8 cellular contexts compared by ENCODE assay signal in the genomic region with DNA sequence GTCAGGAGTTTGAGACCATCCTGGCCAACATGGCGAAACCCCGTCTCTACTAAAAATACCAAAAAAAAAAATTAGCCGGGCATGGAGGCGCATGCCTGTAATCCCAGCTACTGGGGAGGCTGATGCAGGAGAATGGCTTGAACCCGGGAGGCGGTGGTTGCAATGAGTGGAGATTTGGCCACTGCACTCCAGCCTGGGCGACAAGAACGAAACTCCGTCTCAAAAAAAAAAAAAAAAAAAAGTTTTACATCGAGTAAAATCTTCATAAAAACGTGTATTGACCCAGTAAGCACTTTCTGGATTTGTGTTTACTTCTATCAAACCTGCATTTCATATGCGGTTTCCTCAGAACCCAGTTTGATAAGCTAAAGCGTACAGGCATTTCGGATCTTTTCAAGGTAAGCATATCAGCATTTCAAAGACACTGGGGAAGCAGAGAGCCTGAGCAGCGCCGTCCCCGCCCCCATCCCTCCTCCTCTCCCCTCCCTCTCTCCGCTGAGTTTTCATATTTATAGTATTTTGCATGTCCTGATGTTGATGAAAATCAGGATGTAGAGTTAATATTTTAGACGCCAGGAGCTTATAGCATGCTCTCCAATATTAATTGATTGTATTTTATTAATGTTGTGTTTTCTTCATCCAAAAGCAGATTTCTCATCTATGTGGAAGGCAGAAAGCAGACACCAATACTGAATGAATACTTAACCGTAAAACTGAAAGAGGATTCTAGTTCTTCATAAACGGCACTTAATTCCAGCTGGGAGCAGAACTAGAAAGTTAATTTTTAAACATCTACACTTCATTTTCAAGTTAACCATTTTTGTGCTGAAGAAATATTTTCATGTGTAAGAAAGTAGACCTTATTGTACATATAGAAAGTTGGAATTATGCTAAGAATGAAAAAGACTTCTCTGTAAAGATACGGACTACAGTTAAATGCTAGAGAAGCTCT. TPM values are rescaled to one million over a fixed set of nuclear protein-coding genes. Genes with fewer than 3 reads are reported as not detected.
A peak's percentile ranks its signal among the peaks of the same experiment; 100 is the strongest.
DNase-seq lines count a peak whose midpoint lies in the region; ATAC-seq and TF ChIP-seq lines count a peak whose summit lies in the region.

No MANE protein-coding gene starts in this region.

- POLR2A ChIA-PET in A673 (lab: Charles Lee; ENCODE audit: low non-redundant PET): interaction anchor here (0.7 kb wide), 1 partner anchor 42 kb away, joined by 7 read pairs; no protein-coding TSS in a partner anchor

- DNase-seq in A673 (ENCODE audit: low spot score): peak; percentile 36
- peak; percentile 33 for DNase-seq in HT1080 (ENCODE audit: low read depth)
- DNase-seq in astrocyte of the spinal cord (ENCODE audit: low read depth, low spot score): peak; percentile 29
- no peak for DNase-seq in lower leg skin (ENCODE audit: low spot score in 2 of 2)
- DNase-seq in activated CD8-positive, alpha-beta memory T cell treated with anti-CD3 and anti-CD28 coated beads, Interleukin-2, amount 50 U/mL, for 48 hours: no peak

- H3K9me3 ChIP-seq in A673 (ENCODE audit: low read depth, low read length, poor library complexity, severe bottlenecking) (no peaks in the 10 kb centered on the region), mucosa of stomach (ENCODE audit: control insufficient read depth, low read length) (no peaks in the 10 kb centered on the region)

- TF ChIP-seq CTCF in A673 (conservative IDR thresholded peaks at IDR 0.05; ENCODE audit: low read depth, low read length): no peak
- TF ChIP-seq CTCF in astrocyte of the spinal cord (IDR thresholded peaks at IDR 0.05; ENCODE audit: low read depth, low read length): no peak
- TF ChIP-seq CTCF in lower leg skin (IDR thresholded peaks at IDR 0.05): no peak

- peaks cover 7% of the 10 kb centered on the region for H3K4me1 ChIP-seq in A673 (ENCODE audit: insufficient read depth, low read length, poor library complexity, severe bottlenecking)
- H3K4me1 ChIP-seq in mucosa of stomach (ENCODE audit: control insufficient read depth, insufficient read depth, low read length): peaks cover 24% of the 10 kb centered on the region

- WGBS in lower leg skin, 2 donors: 17 to 18% methylated on average over 22 of the region's 22 CpGs

- H3K27me3 ChIP-seq in A673 (replicated peaks; ENCODE audit: insufficient read depth, low read depth, low read length, poor library complexity): no peaks in the 10 kb centered on the region
- H3K27me3 ChIP-seq in mucosa of stomach (ENCODE audit: control insufficient read depth, insufficient read depth, low read length): no peaks in the 10 kb centered on the region

- peak overlapping the region; percentile 39 for H3K9ac ChIP-seq in mucosa of stomach (ENCODE audit: low read length)

- H3K4me3 ChIP-seq in A673 (ENCODE audit: low read depth, low read length, poor library complexity, severe bottlenecking) (peak overlapping the region; percentile 48), astrocyte of the spinal cord (ENCODE audit: low read depth, low read length) (peak overlapping the region; percentile 39), mucosa of stomach (ENCODE audit: low read length) (peak overlapping the region; percentile 36), lower leg skin (ENCODE audit: low read depth, poor library complexity, severe bottlenecking) (no peak overlapping the region)

- intact Hi-C loops in A673 (cut with micrococcal nuclease; ENCODE audit: unreplicated experiment) (no loop called here), lower leg skin (cut with DNase I; ENCODE audit: low total_unique reads) (no loop called here)

- BruUV-seq in A673 (replicated peaks; lab: Mats Ljungman, UMichigan): no TSS peak

- in situ Hi-C loops in astrocyte of the spinal cord (cut with HindIII; ENCODE audit: low sequenced_read_pairs): no loop called here

- ATAC-seq in HG03520 (IDR thresholded peaks at IDR 0.05; ENCODE audit: unreplicated experiment) (no peak), HG02884 (IDR thresholded peaks at IDR 0.05; ENCODE audit: unreplicated experiment) (no peak)

- no peak overlapping the region for H3K27ac ChIP-seq in A673 (ENCODE audit: low read depth, low read length, poor library complexity, severe bottlenecking)

- no peak for TF ChIP-seq POLR2A in lower leg skin (IDR thresholded peaks at IDR 0.05)

- no peaks in the 10 kb centered on the region for H3K36me3 ChIP-seq in A673 (ENCODE audit: insufficient read depth, low read length, poor library complexity, severe bottlenecking)
- H3K36me3 ChIP-seq in mucosa of stomach (ENCODE audit: control insufficient read depth, insufficient read depth, low read length): no peaks in the 10 kb centered on the region

- CTCF ChIA-PET in A673 (lab: Charles Lee): interaction anchor here (0.7 to 1.0 kb wide), 2 partner anchors 33 to 72 kb away, joined by 4 to 6 read pairs; no protein-coding TSS in a partner anchor

RNA-seq across cellular contexts. Expression of gene HIP1R, which starts 9.2 kb away (rescaled TPM):
- total RNA-seq in A673 (2021) (27.0 and 30.4 TPM in 2 replicates), lower leg skin (100 to 1,000 TPM; 188 to 342 (median 248) TPM)
- 30.1 and 46.1 TPM in 2 replicates for total RNA-seq in HT1080 (2014; rRNA removed; shearing (Covaris generic))
- 18.1 and 19.7 TPM in 2 replicates for polyA plus RNA-seq in HT1080 (2015; cell fraction: cytosol; rRNA removed)
- polyA plus RNA-seq in HT1080 (2015; cell fraction: nucleus; rRNA removed): 106 and 111 TPM in 2 replicates

RNA-seq across cellular contexts. Expression of gene CCDC62, which starts 51.7 kb away (rescaled TPM):
- total RNA-seq in A673 (2021) (0.20 TPM in 1 of 2 replicates, not detected in the other), lower leg skin (under 1 TPM; 0.12 to 0.99 (median 0.85) TPM)
- 0.13 and 0.40 TPM in 2 replicates for total RNA-seq in HT1080 (2014; rRNA removed; shearing (Covaris generic))
- 0.03 and 0.06 TPM in 2 replicates for polyA plus RNA-seq in HT1080 (2015; cell fraction: cytosol; rRNA removed)
- polyA plus RNA-seq in HT1080 (2015; cell fraction: nucleus; rRNA removed): 0.24 and 0.26 TPM in 2 replicates

Comparison
In these comparisons a context has a peak if more than half of its experiments do, and no peak if none do; other contexts are left out.
1. DNase-seq: peak in A673 (single experiment), HT1080 (single experiment) and astrocyte of the spinal cord (single experiment); none in lower leg skin (0 of 2) and activated CD8-positive, alpha-beta memory T cell treated with anti-CD3 and anti-CD28 coated beads, Interleukin-2, amount 50 U/mL, for 48 hours (single experiment).